ENCODE assay signal across 20 cellular contexts in genomic region chr20:51156796-51157119, GRCh38.
DNase-seq lines count a peak whose midpoint lies in the region; ATAC-seq lines count a peak whose summit lies in the region.
"Had no signal": no experiment of that assay in that cellular context is flagged by ENCODE, and none has a peak within 500 bp of the region (broad histone marks: within the 10 kb centered on the region; RNA-seq: fewer than 3 reads in every experiment).

No MANE protein-coding gene starts in this region.

- H2AK5ac ChIP-seq in trophoblast cell (ENCODE audit: low read length) = no peak overlapping the region

- no peak overlapping the region for H3K9ac ChIP-seq in trophoblast cell (ENCODE audit: low read length)

- H3K27me3 ChIP-seq in trophoblast cell (ENCODE audit: insufficient read depth, low read length) = no peaks in the 10 kb centered on the region
- H3K27me3 ChIP-seq in CD4-positive, alpha-beta memory T cell (ENCODE audit: insufficient read depth, low read length) = no peaks in the 10 kb centered on the region
- H3K27me3 ChIP-seq: breast epithelium, ovary had no signal

- H4K12ac ChIP-seq in trophoblast cell (ENCODE audit: low read depth, low read length) = no peak overlapping the region

- no peak overlapping the region for H2BK12ac ChIP-seq in trophoblast cell (ENCODE audit: low read length)

- H3K23ac ChIP-seq in trophoblast cell (ENCODE audit: low read length) = no peak overlapping the region

- no peak overlapping the region for H2BK120ac ChIP-seq in trophoblast cell (ENCODE audit: insufficient read depth, low read length, poor library complexity)

- peaks cover 14 to 35% of the 10 kb centered on the region in 2 donors for H3K27me3 Mint-ChIP-seq in CD4-positive, alpha-beta memory T cell

- no peak overlapping the region for H3K4me2 ChIP-seq in trophoblast cell (ENCODE audit: low read length)

- POLR2A ChIA-PET in CD4-positive, alpha-beta memory T cell (lab: Charles Lee; ENCODE audit: partially characterized antibody) = no interaction called here

- H3K36me3 Mint-ChIP-seq in CD4-positive, alpha-beta memory T cell = no peaks in the 10 kb centered on the region
- H3K36me3 Mint-ChIP-seq: activated naive CD8-positive, alpha-beta T cell; CD14-positive monocyte had no signal

- no peak overlapping the region for H3K27ac Mint-ChIP-seq in CD4-positive, alpha-beta memory T cell
- H3K27ac Mint-ChIP-seq: activated CD4-positive, alpha-beta T cell treated with anti-CD3 and anti-CD28 coated beads for 36 hours; activated naive CD8-positive, alpha-beta T cell; activated T-helper 1 cell treated with anti-CD3 and anti-CD28 coated beads, Interleukin-12 subunit alpha, Interleukin-12 subunit beta, Interleukin-2, Interleukin-4 antibody, amounts not matched to agents 30 ng/mL and 10 ng/mL and 1 ng/mL, durations not matched to agents 14 hours and 24 hours and 36 hours; CD14-positive monocyte had no signal

- H3K4ac ChIP-seq in trophoblast cell (ENCODE audit: low read depth, low read length) = no peak overlapping the region

- H3K9me3 Mint-ChIP-seq in CD4-positive, alpha-beta memory T cell = peaks cover 0 to 7% (median 0%) of the 10 kb centered on the region in 8 donors
- H3K9me3 Mint-ChIP-seq: activated T-helper 1 cell treated with anti-CD3 and anti-CD28 coated beads, Interleukin-12 subunit alpha, Interleukin-12 subunit beta, Interleukin-2, Interleukin-4 antibody, amounts not matched to agents 30 ng/mL and 10 ng/mL and 1 ng/mL, durations not matched to agents 14 hours and 24 hours and 36 hours had no signal

- no peak overlapping the region for H3K4me3 Mint-ChIP-seq in CD4-positive, alpha-beta memory T cell
- H3K4me3 Mint-ChIP-seq: activated CD4-positive, alpha-beta T cell treated with anti-CD3 and anti-CD28 coated beads for 36 hours; activated naive CD8-positive, alpha-beta T cell; activated T-helper 1 cell treated with anti-CD3 and anti-CD28 coated beads, Interleukin-12 subunit alpha, Interleukin-12 subunit beta, Interleukin-2, Interleukin-4 antibody, amounts not matched to agents 30 ng/mL and 10 ng/mL and 1 ng/mL, durations not matched to agents 14 hours and 24 hours and 36 hours; CD14-positive monocyte had no signal

- DNase-seq in NCI-H1694 treated with DMSO at 0.1 percent for 48 hours (lab: John Stamatoyannopoulos, UW) (peak; percentile 62), NCI-H1694 (lab: John Stamatoyannopoulos, UW) (no peak), EH (ENCODE audit: low read depth) (peak; percentile 18), NCI-H446 treated with DMSO at 0.1 percent for 48 hours (lab: John Stamatoyannopoulos, UW) (peak; percentile 45), trophoblast cell (no peak), iPS-NIHi7 (ENCODE audit: extremely low spot score) (no peak)
- no peak for DNase-seq in CD4-positive, alpha-beta memory T cell
- DNase-seq: activated CD4-positive, alpha-beta T cell treated with anti-CD3 and anti-CD28 coated beads for 36 hours; dermis blood vessel endothelial cell; DMS53; KG1; kidney; MV-4-11; RPMI8226 had no signal

- no peak overlapping the region for H2BK5ac ChIP-seq in trophoblast cell (ENCODE audit: low read depth, low read length, poor library complexity)

- H2AFZ ChIP-seq in trophoblast cell (ENCODE audit: insufficient read depth, low read length, poor library complexity) = no peak overlapping the region

- WGBS in trophoblast cell (ENCODE audit: extremely low coverage, insufficient coverage, insufficient read length) = no CpG with 5 or more reads among the region's 1 CpG

- no peak overlapping the region for H4K91ac ChIP-seq in trophoblast cell (ENCODE audit: low read depth, low read length)

- no peaks in the 10 kb centered on the region for H3K79me1 ChIP-seq in trophoblast cell (ENCODE audit: low read length)

- H3K4me1 ChIP-seq in trophoblast cell (ENCODE audit: control insufficient read depth in 1 of 2, insufficient read depth in 2 of 2, low read length in 2 of 2) = peaks cover 12 to 16% of the 10 kb centered on the region in 2 experiments
- H3K4me1 ChIP-seq in CD4-positive, alpha-beta memory T cell (ENCODE audit: insufficient read depth, low read length) = no peaks in the 10 kb centered on the region
- H3K4me1 ChIP-seq: breast epithelium had no signal

- H3K4me3 ChIP-seq in trophoblast cell (ENCODE audit: low read depth, low read length) = no peak overlapping the region
- no peak overlapping the region for H3K4me3 ChIP-seq in CD4-positive, alpha-beta memory T cell (ENCODE audit: low read length in 2 of 2)
- H3K4me3 ChIP-seq: ovary had no signal

- H3K27ac ChIP-seq in trophoblast cell (ENCODE audit: low read depth, low read length) = no peak overlapping the region
- no peak overlapping the region for H3K27ac ChIP-seq in CD4-positive, alpha-beta memory T cell (ENCODE audit: low read depth, low read length)

- CTCF ChIA-PET in CD4-positive, alpha-beta memory T cell (lab: Charles Lee; ENCODE audit: partially characterized antibody) = no interaction called here

- H3K14ac ChIP-seq in trophoblast cell (ENCODE audit: low read length) = no peak overlapping the region

- no peaks in the 10 kb centered on the region for H3K36me3 ChIP-seq in trophoblast cell (ENCODE audit: control insufficient read depth in 1 of 2, insufficient read depth in 2 of 2, low read length in 2 of 2)
- no peaks in the 10 kb centered on the region for H3K36me3 ChIP-seq in CD4-positive, alpha-beta memory T cell (ENCODE audit: insufficient read depth, low read length)
- H3K36me3 ChIP-seq: breast epithelium, ovary had no signal

- no peak overlapping the region for H4K8ac ChIP-seq in trophoblast cell (ENCODE audit: low read depth, low read length)

- peaks cover 5% of the 10 kb centered on the region for H3K9me3 ChIP-seq in trophoblast cell (ENCODE audit: insufficient read depth, low read depth, low read length)
- H3K9me3 ChIP-seq in CD4-positive, alpha-beta memory T cell (ENCODE audit: control insufficient read depth in 1 of 2, low read length in 2 of 2) = no peaks in the 10 kb centered on the region
- H3K9me3 ChIP-seq: breast epithelium, ovary had no signal

- H3K18ac ChIP-seq in trophoblast cell (ENCODE audit: low read length) = peak overlapping the region; percentile 18

- intact Hi-C loops in CD4-positive, alpha-beta memory T cell (cut with micrococcal nuclease) = no loop called here

- H3K4me1 Mint-ChIP-seq in CD4-positive, alpha-beta memory T cell = no peaks in the 10 kb centered on the region
- H3K4me1 Mint-ChIP-seq: activated CD4-positive, alpha-beta T cell treated with anti-CD3 and anti-CD28 coated beads for 36 hours; CD14-positive monocyte had no signal

- H3K79me2 ChIP-seq in trophoblast cell (ENCODE audit: control insufficient read depth, insufficient read depth, low read length, poor library complexity) = no peaks in the 10 kb centered on the region

- ATAC-seq in GM18498 (IDR thresholded peaks at IDR 0.05; ENCODE audit: unreplicated experiment) = no peak
- ATAC-seq: activated CD4-positive, alpha-beta T cell treated with anti-CD3 and anti-CD28 coated beads for 36 hours had no signal

Comparison
In these comparisons a context has a peak if more than half of its experiments do, and no peak if none do; other contexts are left out.
1. DNase-seq: peak in NCI-H1694 treated with DMSO at 0.1 percent for 48 hours (single experiment), EH (single experiment) and NCI-H446 treated with DMSO at 0.1 percent for 48 hours (single experiment); none in NCI-H1694 (single experiment), trophoblast cell (0 of 2), CD4-positive, alpha-beta memory T cell (0 of 5) and iPS-NIHi7 (single experiment).